9 cellular contexts compared by ENCODE assay signal in genomic region chr6:156395276-156395675, GRCh38.
DNase-seq lines count a peak whose midpoint lies in the region; ATAC-seq and TF ChIP-seq lines count a peak whose summit lies in the region.
"Had no signal": no experiment of that assay in that cellular context is flagged by ENCODE, and none has a peak within 500 bp of the region (broad histone marks: within the 10 kb centered on the region; RNA-seq: fewer than 3 reads in every experiment).

No MANE protein-coding gene starts in this region.

- peaks cover 84% of the 10 kb centered on the region for H3K4me1 Mint-ChIP-seq in activated B cell treated with CpG ODN at 0.5 μM for 24 hours
- H3K4me1 Mint-ChIP-seq in naive thymus-derived CD8-positive, alpha-beta T cell = peaks cover 23 to 82% (median 70%) of the 10 kb centered on the region in 4 donors

- ATAC-seq in GM19023 (IDR thresholded peaks at IDR 0.05; ENCODE audit: unreplicated experiment) (peak; percentile 56), HG03045 (IDR thresholded peaks at IDR 0.05; ENCODE audit: unreplicated experiment) (peak; percentile 70), activated B cell treated with CpG ODN at 0.5 μM for 24 hours (ENCODE audit: low read depth) (peak; percentile 64)
- ATAC-seq in naive thymus-derived CD8-positive, alpha-beta T cell = peak in 1 of 2 donors; percentile 33

- intact Hi-C loops in activated B cell treated with CpG ODN at 0.5 μM for 24 hours (cut with micrococcal nuclease) = loop anchor here (5.0 to 10.0 kb wide), 5 partner anchors 113 to 1068 kb away; partner anchors contain the start of gene ARID1B

- POLR2A ChIA-PET in activated B cell treated with CpG ODN at 0.5 μM for 24 hours (lab: Charles Lee) = interaction anchor here (0.6 to 0.7 kb wide), 2 partner anchors 8 to 383 kb away, joined by 3 to 9 read pairs; no protein-coding TSS in a partner anchor
- POLR2A ChIA-PET in naive thymus-derived CD8-positive, alpha-beta T cell (lab: Charles Lee) = interaction anchor here (1.1 to 2.6 kb wide), 3 partner anchors 291 to 1061 kb away, joined by 3 to 13 read pairs (median 8); no protein-coding TSS in a partner anchor

- no peaks in the 10 kb centered on the region for H3K9me3 Mint-ChIP-seq in activated B cell treated with CpG ODN at 0.5 μM for 24 hours
- no peaks in the 10 kb centered on the region for H3K9me3 Mint-ChIP-seq in naive thymus-derived CD8-positive, alpha-beta T cell
- H3K9me3 Mint-ChIP-seq: mesothelial cell of epicardium had no signal

- peak overlapping the region; percentile 68 for H3K4me3 Mint-ChIP-seq in activated B cell treated with CpG ODN at 0.5 μM for 24 hours
- peak overlapping the region; percentile 69 to 85 (median 82) for H3K4me3 Mint-ChIP-seq in naive thymus-derived CD8-positive, alpha-beta T cell
- H3K4me3 Mint-ChIP-seq: mesothelial cell of epicardium had no signal

- TF ChIP-seq CTCF in activated B cell treated with CpG ODN at 0.5 μM for 24 hours (IDR thresholded peaks at IDR 0.05) = no peak

- H3K27me3 Mint-ChIP-seq in activated B cell treated with CpG ODN at 0.5 μM for 24 hours = no peaks in the 10 kb centered on the region
- peaks cover 0 to 2% (median 0%) of the 10 kb centered on the region in 5 donors for H3K27me3 Mint-ChIP-seq in naive thymus-derived CD8-positive, alpha-beta T cell

- H3K36me3 Mint-ChIP-seq in activated B cell treated with CpG ODN at 0.5 μM for 24 hours (ENCODE audit: low read depth) = no peaks in the 10 kb centered on the region
- H3K36me3 Mint-ChIP-seq in naive thymus-derived CD8-positive, alpha-beta T cell = no peaks in the 10 kb centered on the region
- H3K36me3 Mint-ChIP-seq: mesothelial cell of epicardium had no signal

- CTCF ChIA-PET in activated B cell treated with CpG ODN at 0.5 μM for 24 hours (lab: Charles Lee) = interaction anchor here (1.3 kb wide), 1 partner anchor 10 kb away, joined by 3 read pairs; no protein-coding TSS in a partner anchor

- H3K27ac Mint-ChIP-seq in activated B cell treated with CpG ODN at 0.5 μM for 24 hours = peak overlapping the region; percentile 84
- H3K27ac Mint-ChIP-seq in naive thymus-derived CD8-positive, alpha-beta T cell = peak overlapping the region; percentile 59 to 98 (median 96)
- H3K27ac Mint-ChIP-seq: mesothelial cell of epicardium had no signal

- no peak for DNase-seq in activated B cell treated with CpG ODN at 0.5 μM for 24 hours
- peak in 5 of 10 donors; percentile 10 to 69 (median 38) for DNase-seq in naive thymus-derived CD8-positive, alpha-beta T cell
- DNase-seq in activated CD8-positive, alpha-beta memory T cell treated with anti-CD3 and anti-CD28 coated beads, Interleukin-2, amount 50 U/mL, for 48 hours = no peak
- no peak for DNase-seq in NCI-H446 (lab: John Stamatoyannopoulos, UW)
- no peak for DNase-seq in midbrain (lab: John Stamatoyannopoulos, UW)
- DNase-seq in DMS 273 (lab: John Stamatoyannopoulos, UW; ENCODE audit: unreplicated experiment) = no peak
